ENCODE assay signal across 9 cellular contexts in the genomic region with DNA sequence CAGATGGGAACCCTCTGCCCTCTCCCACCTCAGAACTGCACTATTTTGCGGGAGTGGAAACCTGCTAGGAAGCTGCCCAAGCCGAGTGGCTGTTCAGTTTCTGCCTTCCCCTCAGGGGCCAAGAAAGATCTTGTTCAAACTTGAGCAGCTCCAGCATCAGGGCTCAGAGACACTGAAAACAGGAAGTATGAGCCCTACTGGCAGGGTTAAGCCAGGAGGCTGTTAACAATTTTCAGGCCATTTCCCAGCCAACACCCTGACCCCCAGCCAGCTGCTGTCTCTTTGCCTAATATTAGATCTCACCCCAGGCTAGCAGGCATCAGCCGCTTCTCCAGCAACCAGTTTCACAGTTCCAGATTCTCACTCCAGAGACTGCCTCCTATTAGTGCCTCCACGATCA. TPM values are rescaled to one million over a fixed set of nuclear protein-coding genes. Genes with fewer than 3 reads are reported as not detected.
DNase-seq lines count a peak whose midpoint lies in the region; ATAC-seq, FAIRE-seq and TF ChIP-seq lines count a peak whose summit lies in the region.
"Had no signal": no experiment of that assay in that cellular context is flagged by ENCODE, and none has a peak within 500 bp of the region (broad histone marks: within the 10 kb centered on the region; RNA-seq: fewer than 3 reads in every experiment).

No MANE protein-coding gene starts in this region.

- no peaks in the 10 kb centered on the region for H3K36me3 Mint-ChIP-seq in natural killer cell

- TF ChIP-seq POLR2A in Peyer's patch (IDR thresholded peaks at IDR 0.05): no peak
- TF ChIP-seq POLR2A in spleen (IDR thresholded peaks at IDR 0.05): no peak

- H3K27me3 Mint-ChIP-seq in natural killer cell (ENCODE audit: low read depth in 2 of 2): peaks cover 11 to 18% of the 10 kb centered on the region in 2 donors

- no peaks in the 10 kb centered on the region for H3K9me3 Mint-ChIP-seq in natural killer cell

- intact Hi-C loops in spleen (cut with DNase I; ENCODE audit: low total_unique reads) (no loop called here), natural killer cell (cut with micrococcal nuclease) (no loop called here)

- H3K4me3 ChIP-seq in Peyer's patch (no peak overlapping the region), spleen (no peak overlapping the region)

- ATAC-seq in foreskin keratinocyte: peak; percentile 69
- ATAC-seq in GM21825 (IDR thresholded peaks at IDR 0.05; ENCODE audit: unreplicated experiment): no peak
- no peak for ATAC-seq in natural killer cell

- WGBS in spleen, 5 donors: 26 to 36% (median 29%) methylated on average over 4 of the region's 4 CpGs

- peaks cover 8 to 20% of the 10 kb centered on the region in 2 donors for H3K4me1 Mint-ChIP-seq in natural killer cell

- peak; percentile 25 for DNase-seq in GM19239 (ENCODE audit: insufficient read length, low spot score)
- peak in 1 of 3 donors; percentile 53 for DNase-seq in Peyer's patch
- peak; percentile 87 to 96 for DNase-seq in foreskin keratinocyte
- DNase-seq in spleen: no peak
- no peak for DNase-seq in SW 1271 (lab: John Stamatoyannopoulos, UW)
- DNase-seq in AG08396 (ENCODE audit: low spot score): no peak
- no peak for DNase-seq in natural killer cell

- TF ChIP-seq CTCF in Peyer's patch (IDR thresholded peaks at IDR 0.05) (no peak), foreskin keratinocyte (conservative IDR thresholded peaks at IDR 0.05) (peak; percentile 39), spleen (IDR thresholded peaks at IDR 0.05 in 8 of 11, conservative IDR thresholded peaks at IDR 0.05 in 3 of 11) (peak in 1 of 11 experiments; percentile 8), natural killer cell (IDR thresholded peaks at IDR 0.05) (no peak)

- no peaks in the 10 kb centered on the region for H3K9me3 ChIP-seq in Peyer's patch
- peaks cover 0 to 15% (median 4%) of the 10 kb centered on the region in 8 donors for H3K9me3 ChIP-seq in spleen

- H3K27me3 ChIP-seq in Peyer's patch (no peaks in the 10 kb centered on the region), foreskin keratinocyte (no peaks in the 10 kb centered on the region), spleen (replicated peaks in 1 of 7) (no peaks in the 10 kb centered on the region)

- no peaks in the 10 kb centered on the region for H3K36me3 ChIP-seq in Peyer's patch
- H3K36me3 ChIP-seq in spleen: peaks cover 0 to 12% (median 0%) of the 10 kb centered on the region in 6 donors

- H3K4me1 ChIP-seq in Peyer's patch: peaks cover 0 to 30% (median 0%) of the 10 kb centered on the region in 4 donors
- peaks cover 15% of the 10 kb centered on the region for H3K4me1 ChIP-seq in foreskin keratinocyte
- H3K4me1 ChIP-seq in spleen: peaks cover 0 to 77% (median 24%) of the 10 kb centered on the region in 6 donors

- H3K4me3 Mint-ChIP-seq in natural killer cell: no peak overlapping the region

- H3K27ac Mint-ChIP-seq in natural killer cell: no peak overlapping the region

- H3K27ac ChIP-seq in Peyer's patch (peak overlapping the region; percentile 31 to 62 (median 35)), foreskin keratinocyte (peak overlapping the region; percentile 96), spleen (peak overlapping the region; percentile 14 to 73 (median 68))
- H3K27ac ChIP-seq: KMS-11 had no signal

- FAIRE-seq in GM19239 (lab: Jason Lieb, UNC): no peak

RNA-seq across cellular contexts. Expression of gene PLAU, which starts 9.2 kb away (rescaled TPM):
- total RNA-seq in Peyer's patch: 1 to 10 TPM in 3 of 4 donors, under 1 TPM in 1; 0.53 to 6.6 (median 2.7) TPM
- 630 and 1,498 TPM in 2 replicates for total RNA-seq in foreskin keratinocyte
- polyA plus RNA-seq in foreskin keratinocyte: 544 and 1,190 TPM in 2 replicates
- 10 to 100 TPM; 19.1 to 95.0 (median 40.7) TPM for total RNA-seq in spleen
- 10 to 100 TPM in 2 of 3 donors, 1 to 10 TPM in 1; 9.6 to 18.3 (median 16.8) TPM for polyA plus RNA-seq in spleen
- total RNA-seq in natural killer cell: 1 to 10 TPM in 1 of 3 donors, under 1 TPM in 2; 0.12 to 1.6 (median 0.32) TPM

RNA-seq across cellular contexts. Expression of gene CAMK2G, which starts 45.7 kb away (rescaled TPM):
- 100 to 1,000 TPM in 3 of 4 donors, 10 to 100 TPM in 1; 34.7 to 159 (median 110) TPM for total RNA-seq in Peyer's patch
- total RNA-seq in foreskin keratinocyte: 16.9 and 18.6 TPM in 2 replicates
- 9.7 and 10.6 TPM in 2 replicates for polyA plus RNA-seq in foreskin keratinocyte
- total RNA-seq in spleen: 10 to 100 TPM; 32.7 to 55.2 (median 45.8) TPM
- 10 to 100 TPM; 10.4 to 18.0 (median 17.1) TPM for polyA plus RNA-seq in spleen
- 10 to 100 TPM; 53.6 to 73.8 (median 62.3) TPM for total RNA-seq in natural killer cell

Comparison
In these comparisons a context has a peak if more than half of its experiments do, and no peak if none do; other contexts are left out.
1. DNase-seq: peak in GM19239 (single experiment) and foreskin keratinocyte (2 of 2); none in spleen (single experiment), SW 1271 (0 of 2), AG08396 (single experiment) and natural killer cell (single experiment).
2. H3K27ac ChIP-seq: peak in every context shown above with its lines; median percentile 96 in foreskin keratinocyte; 68 in spleen; 35 in Peyer's patch.